In the genomic region with DNA sequence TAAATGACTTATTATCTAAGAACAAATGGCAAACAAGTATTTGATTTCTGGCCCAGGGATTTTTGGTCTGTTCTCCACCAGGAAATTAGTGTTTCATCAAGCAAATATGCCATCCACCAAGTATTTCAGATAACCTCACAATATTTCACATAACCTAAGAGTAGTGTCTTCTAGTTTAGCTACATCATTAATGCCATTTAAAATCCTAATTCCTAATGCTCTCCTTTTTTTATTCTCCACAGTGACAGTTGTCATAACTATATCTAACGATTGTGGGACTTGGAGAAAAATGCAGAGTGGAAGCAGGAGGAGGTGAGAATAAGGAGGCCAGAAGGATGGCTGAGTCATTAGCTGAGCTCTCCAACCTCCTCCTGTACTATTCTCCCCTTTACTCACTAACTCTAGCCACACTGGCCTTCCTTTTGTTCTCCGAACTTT, we compare ENCODE assay signal across 16 cellular contexts. TPM values are rescaled to one million over a fixed set of nuclear protein-coding genes. Genes with fewer than 3 reads are reported as not detected.
DNase-seq lines count a peak whose midpoint lies in the region; TF ChIP-seq lines count a peak whose summit lies in the region.
"Had no signal": no experiment of that assay in that cellular context is flagged by ENCODE, and none has a peak within 500 bp of the region (broad histone marks: within the 10 kb centered on the region; RNA-seq: fewer than 3 reads in every experiment).

No MANE protein-coding gene starts in this region.

- CTCF ChIA-PET in AG04450 (lab: Charles Lee) (interaction anchor here (1.4 kb wide), 1 partner anchor 356 kb away, joined by 5 read pairs; no protein-coding TSS in a partner anchor), Caco-2 (lab: Charles Lee) (no interaction called here)

- no peak for DNase-seq in AG04450 (ENCODE audit: low read depth, low spot score)
- DNase-seq in HS-5 (ENCODE audit: low read depth): peak; percentile 46
- DNase-seq in astrocyte of the spinal cord (ENCODE audit: low read depth, low spot score): peak; percentile 79
- peak; percentile 76 for DNase-seq in iris pigment epithelial cell (ENCODE audit: low read depth)
- DNase-seq in NOMO-1 (lab: John Stamatoyannopoulos, UW; ENCODE audit: unreplicated experiment in 2 of 2): no peak
- DNase-seq in NCI-H524 (lab: John Stamatoyannopoulos, UW): no peak
- no peak for DNase-seq in DMS53 treated with DMSO at 0.1 percent for 48 hours (lab: John Stamatoyannopoulos, UW; ENCODE audit: unreplicated experiment)
- no peak for DNase-seq in Caco-2
- DNase-seq: activated CD4-positive, CD25-positive, alpha-beta regulatory T cell; activated T-cell treated with anti-CD3 and anti-CD28 coated beads, Interleukin-2, amount 50 U/mL, for 48 hours; DMS79 treated with DMSO at 0.1 percent for 48 hours; stimulated activated CD8-positive, alpha-beta memory T cell treated with anti-CD3 and anti-CD28 coated beads, Interleukin-4, amount 100 ng/mL, for 48 hours; upper lobe of right lung had no signal

- H3K4me3 ChIP-seq in AG04450 (ENCODE audit: low read depth, low read length): no peak overlapping the region
- no peak overlapping the region for H3K4me3 ChIP-seq in astrocyte of the spinal cord (ENCODE audit: low read depth, low read length)
- no peak overlapping the region for H3K4me3 ChIP-seq in Caco-2 (ENCODE audit: low read depth, low read length)
- H3K4me3 ChIP-seq: cardiac muscle cell, upper lobe of right lung had no signal

- in situ Hi-C loops in astrocyte of the spinal cord (cut with HindIII; ENCODE audit: low sequenced_read_pairs): no loop called here

- intact Hi-C loops in Caco-2 (cut with micrococcal nuclease; ENCODE audit: unreplicated experiment): no loop called here

- TF ChIP-seq CTCF in AG04450 (IDR thresholded peaks at IDR 0.05; ENCODE audit: low read depth, low read length) (no peak), astrocyte of the spinal cord (IDR thresholded peaks at IDR 0.05; ENCODE audit: low read depth, low read length) (no peak), Caco-2 (IDR thresholded peaks at IDR 0.05; ENCODE audit: insufficient read depth in 1 of 2, low read depth in 1 of 2, low read length in 1 of 2, severe bottlenecking in 1 of 2, unreplicated experiment in 1 of 2) (no peak)

- peaks cover 26% of the 10 kb centered on the region for H3K9me3 Mint-ChIP-seq in Caco-2 (ENCODE audit: unreplicated experiment)

- peaks cover 23% of the 10 kb centered on the region for H3K4me1 ChIP-seq in Caco-2

- H3K27ac ChIP-seq in AG04450 (ENCODE audit: low read depth, low read length): peak overlapping the region; percentile 65
- H3K27ac ChIP-seq: cardiac muscle cell, upper lobe of right lung had no signal

- H3K4me3 Mint-ChIP-seq in Caco-2 (ENCODE audit: unreplicated experiment): no peak overlapping the region

- no peaks in the 10 kb centered on the region for H3K27me3 ChIP-seq in AG04450 (ENCODE audit: control insufficient read depth, insufficient read depth, low read length)
- no peaks in the 10 kb centered on the region for H3K27me3 ChIP-seq in Caco-2 (replicated peaks; ENCODE audit: control insufficient read depth, insufficient read depth, low read length)
- H3K27me3 ChIP-seq: cardiac muscle cell, upper lobe of right lung had no signal

- H3K36me3 ChIP-seq in Caco-2 (ENCODE audit: control insufficient read depth, insufficient read depth, low read length): no peaks in the 10 kb centered on the region; the same call in 1 of the 2 replicates
- H3K36me3 ChIP-seq: cardiac muscle cell, upper lobe of right lung had no signal

- POLR2A ChIA-PET in AG04450 (lab: Yijun Ruan, JAX): no interaction called here
- POLR2A ChIA-PET in Caco-2 (lab: Charles Lee): no interaction called here

- H3K9me3 ChIP-seq in AG04450 (ENCODE audit: control insufficient read depth, insufficient read depth, low read length) (peaks cover 3% of the 10 kb centered on the region; the same call in 1 of the 2 replicates), Caco-2 (peaks cover 21% of the 10 kb centered on the region)
- H3K9me3 ChIP-seq: upper lobe of right lung had no signal

- H3K27ac Mint-ChIP-seq in Caco-2 (ENCODE audit: unreplicated experiment): no peak overlapping the region

- H3K36me3 Mint-ChIP-seq in Caco-2 (ENCODE audit: insufficient read depth, unreplicated experiment): no peaks in the 10 kb centered on the region

- H3K27me3 Mint-ChIP-seq in Caco-2 (ENCODE audit: insufficient read depth, unreplicated experiment): no peaks in the 10 kb centered on the region

- peaks cover 13% of the 10 kb centered on the region for H3K4me1 Mint-ChIP-seq in Caco-2 (ENCODE audit: low read depth, unreplicated experiment)

- BruUV-seq in Caco-2 (replicated peaks; lab: Mats Ljungman, UMichigan): no TSS peak

RNA-seq across cellular contexts. Expression of a gene that starts 58.5 kb away (rescaled TPM):
- not detected in 2 replicates for polyA plus RNA-seq in AG04450 (2011; rRNA removed)
- not detected in 2 replicates for polyA minus RNA-seq in AG04450 (2011; rRNA and poly(A)+ RNA removed)
- total RNA-seq in Caco-2 (2022): 0.43 TPM in 1 of 2 replicates, not detected in the other
- total RNA-seq: cardiac muscle cell, epithelial cell of proximal tubule, posterior vena cava had no signal
- polyA plus RNA-seq: cardiac muscle cell had no signal

Comparison
In these comparisons a context has a peak if more than half of its experiments do, and no peak if none do; other contexts are left out.
1. DNase-seq: peak in HS-5 (single experiment), astrocyte of the spinal cord (single experiment) and iris pigment epithelial cell (single experiment); none in AG04450 (single experiment), NOMO-1 (0 of 2), NCI-H524 (0 of 2), DMS53 treated with DMSO at 0.1 percent for 48 hours (single experiment) and Caco-2 (0 of 2).